In the genomic region with DNA sequence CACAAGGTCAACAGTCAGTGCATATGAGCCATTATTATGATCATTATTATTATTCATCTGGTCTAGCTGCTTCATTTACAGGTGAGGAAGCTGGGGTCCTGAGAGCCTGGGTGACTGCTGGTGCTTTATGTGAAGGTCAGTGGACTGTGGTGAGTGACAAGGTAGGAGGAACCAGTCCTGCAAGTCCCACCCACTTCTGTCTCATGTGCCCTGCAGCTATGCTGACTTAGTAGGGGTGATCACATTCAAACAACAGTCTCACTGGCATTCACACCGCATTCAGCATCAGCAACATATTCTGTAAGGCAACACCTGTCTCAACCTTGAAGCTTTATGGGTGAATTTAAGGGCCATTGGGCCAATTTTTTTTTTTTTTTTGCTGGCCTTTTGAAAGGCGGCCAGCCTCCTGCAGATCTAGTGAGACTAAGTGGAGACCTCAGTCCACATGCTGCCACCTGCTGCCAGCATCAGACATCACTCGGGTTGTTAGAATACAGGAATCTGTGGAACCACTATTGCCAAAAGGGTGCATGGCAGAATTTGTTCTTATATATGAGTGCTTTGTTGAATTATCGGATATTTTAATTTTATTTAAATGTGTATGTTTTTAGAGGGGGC, we compare ENCODE assay signal across 8 cellular contexts. TPM values are rescaled to one million over a fixed set of nuclear protein-coding genes. Genes with fewer than 3 reads are reported as not detected.
A peak's percentile ranks its signal among the peaks of the same experiment; 100 is the strongest.
DNase-seq lines count a peak whose midpoint lies in the region; ATAC-seq, FAIRE-seq and TF ChIP-seq lines count a peak whose summit lies in the region.

No MANE protein-coding gene starts in this region.

- peak; percentile 40 for TF ChIP-seq CTCF in cardiac muscle cell (IDR thresholded peaks at IDR 0.05; ENCODE audit: low read depth, low read length)
- peak in 3 of 4 donors; percentile 8 to 25 (median 9) for TF ChIP-seq CTCF in pancreas (IDR thresholded peaks at IDR 0.05)

- peaks cover 10% of the 10 kb centered on the region for H3K27me3 ChIP-seq in cardiac muscle cell
- no peaks in the 10 kb centered on the region for H3K27me3 ChIP-seq in pancreas

- peak; percentile 46 to 74 for DNase-seq in cardiac muscle cell (ENCODE audit: low read depth in 1 of 2, low spot score in 1 of 2)
- DNase-seq in cardiac septum (ENCODE audit: low spot score): no peak
- DNase-seq in NCI-H1092 treated with DMSO at 0.1 percent for 48 hours (lab: John Stamatoyannopoulos, UW): peak; percentile 85
- DNase-seq in UCSD-AML1 (lab: John Stamatoyannopoulos, UW; ENCODE audit: unreplicated experiment): peak; percentile 18
- DNase-seq in epithelial cell of prostate (ENCODE audit: low read depth, low spot score): peak; percentile 16
- peak in 5 of 6 donors; percentile 29 to 64 (median 61) for DNase-seq in pancreas

- H3K9me3 ChIP-seq in cardiac muscle cell (ENCODE audit: low read depth) (no peaks in the 10 kb centered on the region), pancreas (no peaks in the 10 kb centered on the region)

- FAIRE-seq in pancreas (lab: Jason Lieb, UNC): no peak

- no peak overlapping the region for H3K27ac ChIP-seq in cardiac muscle cell
- H3K27ac ChIP-seq in epithelial cell of prostate: no peak overlapping the region
- no peak overlapping the region for H3K27ac ChIP-seq in pancreas

- 15 to 16% methylated on average over 4 of the region's 4 CpGs for WGBS in pancreas, 2 donors

- peak; percentile 83 to 92 (median 90) for ATAC-seq in pancreas
- ATAC-seq in HG02852 (IDR thresholded peaks at IDR 0.05; ENCODE audit: unreplicated experiment): no peak
- no peak for ATAC-seq in HG03439 (IDR thresholded peaks at IDR 0.05; ENCODE audit: unreplicated experiment)

- H3K36me3 ChIP-seq in cardiac muscle cell (no peaks in the 10 kb centered on the region), pancreas (no peaks in the 10 kb centered on the region)

- no peaks in the 10 kb centered on the region for H3K4me1 ChIP-seq in cardiac muscle cell (ENCODE audit: low read depth)
- no peaks in the 10 kb centered on the region for H3K4me1 ChIP-seq in pancreas

- intact Hi-C loops in cardiac septum (cut with DNase I) (loop anchor here (10.0 kb wide), 1 partner anchor 339 kb away; the partner anchor contains the start of gene IER5), pancreas (cut with DNase I) (loop anchor here in 1 of 3 donors (10.0 kb wide), 1 partner anchor 239 kb away; no protein-coding TSS in a partner anchor)

- H3K4me3 ChIP-seq in cardiac muscle cell: no peak overlapping the region
- H3K4me3 ChIP-seq in pancreas: no peak overlapping the region

RNA-seq across cellular contexts. Expression of gene CACNA1E, which starts 59.9 kb away (rescaled TPM):
- total RNA-seq in cardiac muscle cell (0.18 and 0.36 TPM in 2 replicates), cardiac septum (0.24 TPM), pancreas (under 1 TPM in 4 of 6 donors, not detected in 2; 0.06 to 0.12 (median 0.09) TPM)
- polyA plus RNA-seq in cardiac muscle cell (not detected in 2 replicates), pancreas (under 1 TPM; 0.02 to 0.04 TPM)

Comparison
In these comparisons a context has a peak if more than half of its experiments do, and no peak if none do; other contexts are left out.
1. ATAC-seq: peak in pancreas (4 of 4); none in HG02852 (single experiment) and HG03439 (single experiment).